Comparison of ENCODE assay signal across 19 cellular contexts in genomic region chr1:117611121-117611601, GRCh38. TPM values are rescaled to one million over a fixed set of nuclear protein-coding genes. Genes with fewer than 3 reads are reported as not detected.
DNase-seq lines count a peak whose midpoint lies in the region; ATAC-seq and TF ChIP-seq lines count a peak whose summit lies in the region.
"Had no signal": no experiment of that assay in that cellular context is flagged by ENCODE, and none has a peak within 500 bp of the region (broad histone marks: within the 10 kb centered on the region; RNA-seq: fewer than 3 reads in every experiment).

No MANE protein-coding gene starts in this region.

- H3K27ac ChIP-seq in sigmoid colon, result peak overlapping the region in 1 of 4 donors; percentile 86
- H3K27ac ChIP-seq: A549, brain microvascular endothelial cell, C4-2B, uterus had no signal

- no peaks in the 10 kb centered on the region for H3K9me3 Mint-ChIP-seq in type B pancreatic cell
- H3K9me3 Mint-ChIP-seq in nephron progenitor cell, result no peaks in the 10 kb centered on the region
- H3K9me3 Mint-ChIP-seq: activated naive CD4-positive, alpha-beta T cell treated with anti-CD3 and anti-CD28 coated beads, Interleukin-2, amount 50 U/mL, for 72 hours; stimulated activated naive CD8-positive, alpha-beta T cell treated with anti-CD3 and anti-CD28 coated beads, Interleukin-15, Interleukin-2, amounts not matched to agents 100 ng/mL and 50 ng/mL, for 24 hours had no signal

- H3K4me1 Mint-ChIP-seq in type B pancreatic cell (ENCODE audit: unreplicated experiment) (peaks cover 4% of the 10 kb centered on the region), nephron progenitor cell (peaks cover 48% of the 10 kb centered on the region)

- no peak for TF ChIP-seq POLR2A in sigmoid colon (IDR thresholded peaks at IDR 0.05)

- intact Hi-C loops in Right ventricle myocardium superior (cut with DNase I) (no loop called here), Right ventricle myocardium inferior (cut with DNase I) (loop anchor here (5.0 kb wide), 1 partner anchor 74 kb away; no protein-coding TSS in a partner anchor), sigmoid colon (cut with DNase I) (loop anchor here (5.0 kb wide), 2 partner anchors 61 to 86 kb away; no protein-coding TSS in a partner anchor)

- peaks cover 0 to 70% (median 52%) of the 10 kb centered on the region in 4 donors for H3K4me1 ChIP-seq in sigmoid colon

- H3K36me3 Mint-ChIP-seq in type B pancreatic cell (no peaks in the 10 kb centered on the region), nephron progenitor cell (ENCODE audit: low read depth) (no peaks in the 10 kb centered on the region)
- H3K36me3 Mint-ChIP-seq: activated naive CD4-positive, alpha-beta T cell treated with anti-CD3 and anti-CD28 coated beads, Interleukin-2, amount 50 U/mL, for 72 hours had no signal

- H3K9me3 ChIP-seq in sigmoid colon, result no peaks in the 10 kb centered on the region
- H3K9me3 ChIP-seq: A549, uterus had no signal

- ATAC-seq in Right ventricle myocardium superior (ENCODE audit: poor library complexity), result peak; percentile 19
- no peak for ATAC-seq in Right ventricle myocardium inferior
- ATAC-seq: A549; activated naive CD4-positive, alpha-beta T cell treated with anti-CD3 and anti-CD28 coated beads, Interleukin-2, amount 50 U/mL, for 72 hours had no signal

- no peak overlapping the region for H3K4me3 ChIP-seq in sigmoid colon
- H3K4me3 ChIP-seq: A549, uterus had no signal

- DNase-seq in Right ventricle myocardium superior (no peak), Right ventricle myocardium inferior (ENCODE audit: missing footprints) (no peak), amniotic epithelial cell (ENCODE audit: low read depth) (peak; percentile 33), islet precursor cell (peak; percentile 55), type B pancreatic cell (ENCODE audit: extremely low spot score, unreplicated experiment) (no peak), sigmoid colon (no peak), nephron progenitor cell (no peak), retina (no peak)
- DNase-seq: activated CD4-positive, alpha-beta T cell treated with anti-CD3 and anti-CD28 coated beads for 1 hour; brain microvascular endothelial cell; effector memory CD4-positive, alpha-beta T cell; NCI-H1694; SHP77 treated with DMSO at 0.1 percent for 48 hours had no signal

- 61 to 85% methylated on average over 5 of the region's 5 CpGs for WGBS in sigmoid colon, 2 donors

- H3K27ac Mint-ChIP-seq in type B pancreatic cell (no peak overlapping the region), nephron progenitor cell (no peak overlapping the region)
- H3K27ac Mint-ChIP-seq: progenitor cell of endocrine pancreas; stimulated activated naive CD8-positive, alpha-beta T cell treated with anti-CD3 and anti-CD28 coated beads, Interleukin-15, Interleukin-2, amounts not matched to agents 100 ng/mL and 50 ng/mL, for 24 hours had no signal

- H3K27me3 ChIP-seq in sigmoid colon, result no peaks in the 10 kb centered on the region
- H3K27me3 ChIP-seq: uterus had no signal

- TF ChIP-seq CTCF in type B pancreatic cell (conservative IDR thresholded peaks at IDR 0.05) (no peak), sigmoid colon (IDR thresholded peaks at IDR 0.05) (no peak), nephron progenitor cell (IDR thresholded peaks at IDR 0.05) (no peak)

- H3K4me3 Mint-ChIP-seq in type B pancreatic cell (peak overlapping the region; percentile 35), nephron progenitor cell (no peak overlapping the region)
- H3K4me3 Mint-ChIP-seq: stimulated activated naive CD8-positive, alpha-beta T cell treated with anti-CD3 and anti-CD28 coated beads, Interleukin-15, Interleukin-2, amounts not matched to agents 100 ng/mL and 50 ng/mL, for 24 hours had no signal

- H3K27me3 Mint-ChIP-seq in type B pancreatic cell, result peaks cover 52% of the 10 kb centered on the region
- H3K27me3 Mint-ChIP-seq in nephron progenitor cell (ENCODE audit: low read depth, poor library complexity), result peaks cover 35% of the 10 kb centered on the region
- H3K27me3 Mint-ChIP-seq: progenitor cell of endocrine pancreas; stimulated activated naive CD8-positive, alpha-beta T cell treated with anti-CD3 and anti-CD28 coated beads, Interleukin-15, Interleukin-2, amounts not matched to agents 100 ng/mL and 50 ng/mL, for 24 hours had no signal

- no peaks in the 10 kb centered on the region for H3K36me3 ChIP-seq in sigmoid colon
- H3K36me3 ChIP-seq: brain microvascular endothelial cell, uterus had no signal

- no peak for TF ChIP-seq EP300 in sigmoid colon (IDR thresholded peaks at IDR 0.05)

RNA-seq across cellular contexts. Expression of gene TENT5C, which starts 5.3 kb away (rescaled TPM):
- total RNA-seq in Right ventricle myocardium superior, result 18.7 TPM
- 18.7 TPM for total RNA-seq in Right ventricle myocardium inferior
- 12.9 and 13.8 TPM in 2 replicates for total RNA-seq in type B pancreatic cell (ENCODE audit: low replicate concordance)
- total RNA-seq in sigmoid colon, result 1 to 10 TPM; 2.8 to 7.1 (median 5.1) TPM
- polyA plus RNA-seq in sigmoid colon, result 10 to 100 TPM in 1 of 3 donors, 1 to 10 TPM in 2; 4.2 to 10.3 (median 9.9) TPM

Comparison
In these comparisons a context has a peak if more than half of its experiments do, and no peak if none do; other contexts are left out.
1. DNase-seq: peak in amniotic epithelial cell (single experiment) and islet precursor cell (single experiment); none in Right ventricle myocardium superior (single experiment), Right ventricle myocardium inferior (single experiment), type B pancreatic cell (single experiment), sigmoid colon (single experiment), nephron progenitor cell (single experiment) and retina (single experiment).